ENCODE assay signal across 1 cellular context in the genomic region with DNA sequence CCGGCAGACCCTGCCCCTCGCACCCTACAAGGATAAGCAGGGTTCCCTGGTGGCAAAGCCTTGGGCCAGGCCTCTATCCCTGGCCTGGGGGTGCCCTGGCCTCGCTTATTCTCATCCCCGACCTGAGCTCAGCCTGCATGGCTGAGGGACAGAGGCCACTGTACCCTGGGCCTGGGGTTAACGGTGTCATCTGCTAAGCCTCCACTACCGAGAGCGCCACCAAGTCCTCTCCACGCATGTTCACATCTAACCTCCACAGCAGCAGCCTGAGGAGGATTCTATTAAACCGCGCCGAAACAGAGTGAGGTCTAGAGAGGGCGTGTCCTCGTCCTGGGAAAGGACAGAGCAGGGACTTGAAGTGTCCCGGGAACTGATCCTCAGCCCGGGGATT.
TF ChIP-seq lines count a peak whose summit lies in the region.

No MANE protein-coding gene starts in this region.

TF ChIP-seq in SK-N-SH, 30 proteins besides CTCF, POLR2A, EP300 and RAD21:
- TF ChIP-seq ZBTB33 (IDR thresholded peaks at IDR 0.05; ENCODE audit: borderline replicate concordance, low read depth) (no peak), EZH2phosphoT487 (IDR thresholded peaks at IDR 0.05; ENCODE audit: borderline replicate concordance, low read depth) (no peak)
